Comparison of ENCODE assay signal across 8 cellular contexts in the genomic region with DNA sequence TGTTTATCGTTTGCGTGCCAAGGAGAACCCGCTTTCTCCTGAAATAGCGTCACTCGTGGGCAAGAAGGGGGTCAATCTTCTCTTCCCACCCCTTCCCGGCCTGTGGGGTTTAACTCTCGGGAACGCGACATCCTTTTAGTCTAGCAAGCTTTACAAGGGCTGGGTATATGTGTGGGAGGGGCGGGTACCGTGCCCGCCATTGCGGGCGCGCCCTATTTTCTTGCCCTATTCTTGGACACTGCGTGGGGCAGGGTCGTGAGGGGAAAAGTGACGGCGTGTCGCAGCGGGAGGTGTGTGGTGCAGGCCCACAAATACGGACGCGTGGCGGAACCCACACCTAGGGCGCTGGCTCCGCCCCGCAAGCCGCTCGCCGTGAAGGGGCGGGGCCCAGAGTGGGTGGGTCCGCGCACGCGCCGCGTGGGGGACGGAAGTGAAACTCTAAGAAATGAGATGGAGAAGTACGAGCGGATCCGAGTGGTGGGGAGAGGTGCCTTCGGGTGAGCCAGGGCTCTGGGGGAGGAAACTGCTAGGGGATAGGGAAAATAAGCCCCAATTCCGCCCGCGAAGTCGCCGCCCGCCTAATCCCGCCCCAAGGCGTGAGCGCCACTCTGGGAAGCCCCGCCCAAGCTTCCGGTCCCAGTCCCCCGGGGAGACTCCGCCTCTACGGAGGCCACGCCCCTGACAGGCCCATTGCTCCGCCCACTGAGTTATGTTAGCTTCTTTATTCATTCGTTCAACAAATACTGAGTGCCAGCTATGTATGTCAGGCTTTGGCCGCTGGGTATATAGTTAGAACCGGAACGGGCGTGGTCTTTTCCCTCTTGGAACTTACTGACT. TPM values are rescaled to one million over a fixed set of nuclear protein-coding genes. Genes with fewer than 3 reads are reported as not detected.
DNase-seq lines count a peak whose midpoint lies in the region; ATAC-seq and TF ChIP-seq lines count a peak whose summit lies in the region.

Gene NEK8, plus strand, starts transcription at position 425 of the 837 bp plus-strand sequence. Its CDS starts 26 bp downstream, at position 451.

- H3K36me3 ChIP-seq in adipocyte (ENCODE audit: control insufficient read depth, insufficient read depth, low read length, severe bottlenecking) (peaks cover 14% of the 10 kb centered on the region), heart left ventricle (peaks cover 0 to 16% (median 12%) of the 10 kb centered on the region in 9 donors), tibial nerve (peaks cover 0 to 13% (median 7%) of the 10 kb centered on the region in 3 donors)

- H3K27me3 ChIP-seq in adipocyte (replicated peaks; ENCODE audit: control insufficient read depth, insufficient read depth, low read length) = no peaks in the 10 kb centered on the region
- peaks cover 0 to 4% (median 0%) of the 10 kb centered on the region in 9 donors for H3K27me3 ChIP-seq in heart left ventricle
- no peaks in the 10 kb centered on the region for H3K27me3 ChIP-seq in tibial nerve

- H3K27ac ChIP-seq in heart left ventricle = peak within 1 kb of the TSS; percentile 89 to 98 (median 97)
- H3K27ac ChIP-seq in tibial nerve = peak within 1 kb of the TSS; percentile 91 to 100 (median 96)

- H3K4me3 ChIP-seq in GM12865 (ENCODE audit: low read depth, low read length) = peak within 1 kb of the TSS; percentile 74
- peak within 1 kb of the TSS; percentile 90 for H3K4me3 ChIP-seq in adipocyte (ENCODE audit: low read length)
- H3K4me3 ChIP-seq in heart left ventricle = peak within 1 kb of the TSS; percentile 54 to 90 (median 82)
- peak within 1 kb of the TSS; percentile 41 to 85 (median 68) for H3K4me3 ChIP-seq in tibial nerve

- H3K9me3 ChIP-seq in adipocyte (ENCODE audit: control insufficient read depth, low read length) (no peaks in the 10 kb centered on the region), heart left ventricle (no peaks in the 10 kb centered on the region), tibial nerve (no peaks in the 10 kb centered on the region)

- peak; percentile 96 for DNase-seq in GM12865 (ENCODE audit: low read depth)
- peak; percentile 98 for DNase-seq in NCI-H1436 (lab: John Stamatoyannopoulos, UW)
- DNase-seq in SW480 (ENCODE audit: low spot score) = peak; percentile 96
- peak; percentile 99 for DNase-seq in adipocyte (ENCODE audit: low read depth)
- DNase-seq in heart left ventricle = peak; percentile 94 to 97 (median 95)
- peak; percentile 95 for DNase-seq in pons (ENCODE audit: low spot score)
- peak; percentile 96 to 99 for DNase-seq in tibial nerve (ENCODE audit: low spot score in 2 of 2)

- H3K9ac ChIP-seq in adipocyte (ENCODE audit: low read length) = peak within 1 kb of the TSS; percentile 88

- TF ChIP-seq EP300 in tibial nerve (IDR thresholded peaks at IDR 0.05) = peak; percentile 82 to 93

- intact Hi-C loops in heart left ventricle (cut with DNase I) = loop anchor here in 7 of 10 donors (1.0 to 10.0 kb wide), 12 partner anchors 14 to 566 kb away; partner anchors contain the start of genes PHF12 (in 2 of the 7), TRAF4 (in 2 of the 7) and NUFIP2 (in 1 of the 7)

- no peak for TF ChIP-seq CTCF in GM12865 (IDR thresholded peaks at IDR 0.05; ENCODE audit: insufficient read depth, low read depth, low read length, missing control alignments)
- TF ChIP-seq CTCF in heart left ventricle (IDR thresholded peaks at IDR 0.05) = peak in 1 of 12 donors; percentile 2
- peak in 2 of 5 experiments; percentile 20 to 32 for TF ChIP-seq CTCF in tibial nerve (IDR thresholded peaks at IDR 0.05)

- WGBS in heart left ventricle, 4 donors = 0 to 1% (median 0%) methylated on average over 50 to 64 of the region's 64 CpGs
- 1% methylated on average over 61 to 63 of the region's 64 CpGs for whole genome bisulfite sequencing in tibial nerve, 2 donors

- H3K4me1 ChIP-seq in adipocyte (ENCODE audit: control insufficient read depth, insufficient read depth, low read length) (peaks cover 29% of the 10 kb centered on the region), heart left ventricle (peaks cover 0 to 40% (median 23%) of the 10 kb centered on the region in 12 donors), tibial nerve (peaks cover 0 to 47% (median 22%) of the 10 kb centered on the region in 4 donors)

- ATAC-seq in HG02678 (IDR thresholded peaks at IDR 0.05; ENCODE audit: unreplicated experiment) = peak; percentile 42
- peak; percentile 76 to 88 (median 84) for ATAC-seq in heart left ventricle

- TF ChIP-seq POLR2A in heart left ventricle (IDR thresholded peaks at IDR 0.05) (peak in 1 of 2 donors; percentile 75), tibial nerve (IDR thresholded peaks at IDR 0.05) (peak; percentile 79 to 85)

RNA-seq across cellular contexts. Expression of gene NEK8, which starts in this region (rescaled TPM):
- total RNA-seq in heart left ventricle = 1 to 10 TPM in 5 of 9 donors, under 1 TPM in 4; 0.28 to 2.8 (median 1.2) TPM
- 1 to 10 TPM; 1.0 to 1.1 TPM for polyA plus RNA-seq in heart left ventricle
- 1 to 10 TPM; 2.8 to 6.0 (median 3.5) TPM for total RNA-seq in tibial nerve

Comparison
In these comparisons a context has a peak if more than half of its experiments do, and no peak if none do; other contexts are left out.
1. Peak in every context shown above with its lines: DNase-seq, ATAC-seq, H3K4me3 ChIP-seq and H3K27ac ChIP-seq.